ENCODE assay signal across 12 cellular contexts in the genomic region with DNA sequence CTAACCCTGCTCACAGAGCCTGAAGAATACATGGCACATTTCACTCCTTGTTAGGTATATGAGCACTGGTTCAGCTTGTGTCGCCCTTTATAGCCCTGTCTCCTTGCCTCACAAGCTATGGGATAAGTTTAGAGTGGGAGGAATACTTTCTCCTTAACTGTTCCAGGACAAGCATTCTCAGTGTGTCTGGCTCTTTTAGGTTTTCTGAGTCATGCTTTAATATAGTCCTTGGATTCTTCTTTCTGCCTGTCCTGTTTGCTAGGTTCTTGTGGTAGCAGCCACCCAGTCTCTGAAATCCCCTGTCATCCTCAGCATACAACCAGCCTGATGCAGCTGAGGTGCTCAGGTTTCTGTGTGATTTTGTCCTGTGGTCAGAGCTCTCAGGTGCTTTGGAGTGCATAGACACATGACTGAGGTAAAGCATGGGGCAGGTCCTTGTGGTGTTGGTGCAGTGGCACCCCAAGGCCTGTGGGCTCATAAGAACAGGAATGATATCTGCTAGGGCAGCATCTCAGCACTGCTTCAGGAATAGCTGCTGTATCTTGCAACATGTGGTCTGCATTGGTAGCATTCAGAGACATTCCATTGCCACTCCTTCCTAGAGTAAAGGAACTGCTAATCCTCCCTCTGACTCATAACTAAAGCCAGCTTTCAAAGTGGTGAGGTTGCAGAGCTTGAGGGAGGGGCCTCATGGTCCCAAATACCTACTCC. TPM values are rescaled to one million over a fixed set of nuclear protein-coding genes. Genes with fewer than 3 reads are reported as not detected.
DNase-seq lines count a peak whose midpoint lies in the region; ATAC-seq and TF ChIP-seq lines count a peak whose summit lies in the region.
"Had no signal": no experiment of that assay in that cellular context is flagged by ENCODE, and none has a peak within 500 bp of the region (broad histone marks: within the 10 kb centered on the region; RNA-seq: fewer than 3 reads in every experiment).

No MANE protein-coding gene starts in this region.

- H3K4me3 ChIP-seq in BJ (ENCODE audit: low read depth, low read length) (no peak overlapping the region), HUES6 (ENCODE audit: low read depth, low read length) (no peak overlapping the region)
- H3K4me3 ChIP-seq: transverse colon had no signal

- no peak for ATAC-seq in activated T-cell treated with anti-CD3 and anti-CD28 coated beads, Interleukin-2, amount 50 U/mL, for 72 hours (replicated peaks in 1 of 2)
- ATAC-seq in HG02588 (IDR thresholded peaks at IDR 0.05; ENCODE audit: unreplicated experiment) = no peak

- no peak for TF ChIP-seq CTCF in BJ (IDR thresholded peaks at IDR 0.05; ENCODE audit: insufficient read depth, low read depth, low read length)
- TF ChIP-seq CTCF in chondrocyte (IDR thresholded peaks at IDR 0.05) = no peak
- TF ChIP-seq CTCF in mesothelial cell of epicardium (IDR thresholded peaks at IDR 0.05; ENCODE audit: unreplicated experiment) = no peak

- CTCF ChIA-PET in BJ (lab: Yijun Ruan, JAX) = interaction anchor here (0.7 to 3.3 kb wide), 13 partner anchors 9 to 199 kb away, joined by 3 to 15 read pairs (median 4); a partner anchor contains a TSS

- H3K27ac Mint-ChIP-seq in chondrocyte (ENCODE audit: unreplicated experiment) (peak overlapping the region; percentile 79), mesothelial cell of epicardium (peak overlapping the region; percentile 71)
- no peak overlapping the region for H3K27ac Mint-ChIP-seq in activated T-cell treated with anti-CD3 and anti-CD28 coated beads, Interleukin-2, amount 50 U/mL, for 72 hours

- H3K4me3 Mint-ChIP-seq in chondrocyte (ENCODE audit: unreplicated experiment) (no peak overlapping the region), mesothelial cell of epicardium (no peak overlapping the region)
- no peak overlapping the region for H3K4me3 Mint-ChIP-seq in activated T-cell treated with anti-CD3 and anti-CD28 coated beads, Interleukin-2, amount 50 U/mL, for 72 hours

- H3K36me3 Mint-ChIP-seq in chondrocyte (ENCODE audit: low read depth) (peaks cover 2% of the 10 kb centered on the region), mesothelial cell of epicardium (peaks cover 4% of the 10 kb centered on the region)
- peaks cover 0 to 1% of the 10 kb centered on the region in 2 donors for H3K36me3 Mint-ChIP-seq in activated T-cell treated with anti-CD3 and anti-CD28 coated beads, Interleukin-2, amount 50 U/mL, for 72 hours (ENCODE audit: insufficient read depth in 2 of 2)

- H3K4me1 ChIP-seq in HUES6 (ENCODE audit: control insufficient read depth, insufficient read depth, low read length) = peaks cover 12% of the 10 kb centered on the region; the same call in 1 of the 2 replicates
- H3K4me1 ChIP-seq: transverse colon had no signal

- H3K27me3 ChIP-seq in BJ (ENCODE audit: control insufficient read depth, insufficient read depth, low read length) (no peaks in the 10 kb centered on the region), HUES6 (ENCODE audit: control insufficient read depth, insufficient read depth, low read length) (no peaks in the 10 kb centered on the region)

- peaks cover 8% of the 10 kb centered on the region; the same call in 1 of the 2 replicates for H3K9me3 ChIP-seq in HUES6 (ENCODE audit: control insufficient read depth, insufficient read depth, low read depth, low read length)
- H3K9me3 ChIP-seq: transverse colon had no signal

- H3K36me3 ChIP-seq in BJ (ENCODE audit: control insufficient read depth, insufficient read depth, low read length) = no peaks in the 10 kb centered on the region
- no peaks in the 10 kb centered on the region for H3K36me3 ChIP-seq in HUES6 (ENCODE audit: control insufficient read depth, insufficient read depth, low read length)
- H3K36me3 ChIP-seq: transverse colon had no signal

- peak overlapping the region; percentile 0 for H3K9ac ChIP-seq in HUES6 (ENCODE audit: low read length)

- POLR2A ChIA-PET in BJ (lab: Charles Lee) = no interaction called here

- peaks cover 24% of the 10 kb centered on the region for H3K27me3 Mint-ChIP-seq in chondrocyte (ENCODE audit: low read depth)
- H3K27me3 Mint-ChIP-seq in mesothelial cell of epicardium (ENCODE audit: low read depth) = no peaks in the 10 kb centered on the region
- H3K27me3 Mint-ChIP-seq in activated T-cell treated with anti-CD3 and anti-CD28 coated beads, Interleukin-2, amount 50 U/mL, for 72 hours (ENCODE audit: low read depth) = peaks cover 33% of the 10 kb centered on the region

- peak; percentile 53 for DNase-seq in BJ (ENCODE audit: low read depth)
- DNase-seq in chondrocyte (ENCODE audit: low spot score) = no peak
- DNase-seq in mesothelial cell of epicardium (ENCODE audit: low spot score in 2 of 2, unreplicated experiment in 2 of 2) = no peak
- no peak for DNase-seq in activated T-cell treated with anti-CD3 and anti-CD28 coated beads, Interleukin-2, amount 50 U/mL, for 72 hours
- no peak for DNase-seq in central memory CD4-positive, alpha-beta T cell
- no peak for DNase-seq in NCI-H1694 treated with DMSO at 0.1 percent for 48 hours (lab: John Stamatoyannopoulos, UW)
- DNase-seq: activated CD8-positive, alpha-beta memory T cell treated with anti-CD3 and anti-CD28 coated beads, Interleukin-2, amount 50 U/mL, for 4 hours; GF-D8; NCI-H1436; transverse colon had no signal

- no peak overlapping the region for H3K27ac ChIP-seq in HUES6 (ENCODE audit: low read depth, low read length)
- H3K27ac ChIP-seq: transverse colon had no signal

- H3K9me3 Mint-ChIP-seq in chondrocyte (ENCODE audit: low read depth) (peaks cover 13% of the 10 kb centered on the region), mesothelial cell of epicardium (peaks cover 14% of the 10 kb centered on the region)
- peaks cover 0 to 2% of the 10 kb centered on the region in 2 donors for H3K9me3 Mint-ChIP-seq in activated T-cell treated with anti-CD3 and anti-CD28 coated beads, Interleukin-2, amount 50 U/mL, for 72 hours

- H3K4me1 Mint-ChIP-seq in chondrocyte (ENCODE audit: low read depth) (peaks cover 14% of the 10 kb centered on the region), mesothelial cell of epicardium (peaks cover 15% of the 10 kb centered on the region)
- H3K4me1 Mint-ChIP-seq in activated T-cell treated with anti-CD3 and anti-CD28 coated beads, Interleukin-2, amount 50 U/mL, for 72 hours (ENCODE audit: low read depth) = no peaks in the 10 kb centered on the region

RNA-seq across cellular contexts. Expression of a gene that starts 14.2 kb away (rescaled TPM):
- polyA plus RNA-seq in BJ (2011; rRNA removed) = not detected in 2 replicates
- polyA minus RNA-seq in BJ (2011; rRNA and poly(A)+ RNA removed) = not detected in 2 replicates
- total RNA-seq in chondrocyte = not detected in 3 replicates
- total RNA-seq in mesothelial cell of epicardium = 0.09 to 0.24 TPM (median 0.13 TPM) in 3 replicates
- not detected for total RNA-seq in activated T-cell treated with anti-CD3 and anti-CD28 coated beads, Interleukin-2, amount 50 U/mL, for 72 hours

RNA-seq across cellular contexts. Expression of a gene that starts 58.2 kb away (rescaled TPM):
- polyA plus RNA-seq in BJ (2011; rRNA removed) = not detected in 2 replicates
- not detected in 2 replicates for polyA minus RNA-seq in BJ (2011; rRNA and poly(A)+ RNA removed)
- total RNA-seq in chondrocyte (not detected in 3 replicates), mesothelial cell of epicardium (1.6 to 2.0 TPM (median 1.9 TPM) in 3 replicates)
- under 1 TPM in 1 of 2 donors, not detected in 1; 0.10 TPM for total RNA-seq in activated T-cell treated with anti-CD3 and anti-CD28 coated beads, Interleukin-2, amount 50 U/mL, for 72 hours
- total RNA-seq: transverse colon had no signal
